In genomic region chr13:42039946-42040729, GRCh38 we compare ENCODE assay signal across 8 cellular contexts. TPM values are rescaled to one million over a fixed set of nuclear protein-coding genes. Genes with fewer than 3 reads are reported as not detected.
A peak's percentile ranks its signal among the peaks of the same experiment; 100 is the strongest.
DNase-seq lines count a peak whose midpoint lies in the region; ATAC-seq and TF ChIP-seq lines count a peak whose summit lies in the region.

No MANE protein-coding gene starts in this region.

- POLR2A ChIA-PET in RWPE1 (lab: Yijun Ruan, JAX; ENCODE audit: low non-redundant PET) = interaction anchor here (0.6 to 1.0 kb wide), 2 partner anchors 76 to 133 kb away, joined by 3 read pairs; no protein-coding TSS in a partner anchor

- H3K4me3 ChIP-seq in neuron (ENCODE audit: low read length) = peak overlapping the region; percentile 97

- H2AFZ ChIP-seq in neuron (ENCODE audit: low read depth, low read length) = peak overlapping the region; percentile 81

- DNase-seq in DMS79 (lab: John Stamatoyannopoulos, UW) (peak; percentile 41), HuH-7.5 (ENCODE audit: low spot score) (peak; percentile 89), RWPE1 (ENCODE audit: low spot score) (peak; percentile 95), activated gamma-delta T cell treated with Interleukin-2 at 50 U/mL for 16 hours (peak; percentile 84), foreskin keratinocyte (peak; percentile 49 to 75), stromal cell of bone marrow (ENCODE audit: low read depth) (peak; percentile 80)

- H3K4me1 ChIP-seq in foreskin keratinocyte (peaks cover 12% of the 10 kb centered on the region), neuron (ENCODE audit: insufficient read depth, low read length) (peaks cover 12% of the 10 kb centered on the region)

- no peaks in the 10 kb centered on the region for H3K27me3 ChIP-seq in foreskin keratinocyte
- H3K27me3 ChIP-seq in neuron (ENCODE audit: insufficient read depth, low read length) = no peaks in the 10 kb centered on the region

- no peaks in the 10 kb centered on the region for H3K36me3 ChIP-seq in neuron (ENCODE audit: insufficient read depth, low read length)

- H3K27ac ChIP-seq in RWPE1 (peak overlapping the region; percentile 98), foreskin keratinocyte (peak overlapping the region; percentile 82)

- CTCF ChIA-PET in RWPE1 (lab: Yijun Ruan, JAX) = interaction anchor here (0.5 kb wide), 1 partner anchor 46 kb away, joined by 3 read pairs; no protein-coding TSS in a partner anchor

- TF ChIP-seq CTCF in RWPE1 (conservative IDR thresholded peaks at IDR 0.05; ENCODE audit: low read depth) = no peak
- peak; percentile 28 for TF ChIP-seq CTCF in foreskin keratinocyte (conservative IDR thresholded peaks at IDR 0.05)

- ATAC-seq in GM21528 (IDR thresholded peaks at IDR 0.05; ENCODE audit: low FRiP score, unreplicated experiment) = peak; percentile 64
- ATAC-seq in foreskin keratinocyte = peak; percentile 65

- no peaks in the 10 kb centered on the region for H3K9me3 ChIP-seq in neuron (ENCODE audit: low read length)

RNA-seq across cellular contexts. Expression of gene DGKH, which starts 8.3 kb away (rescaled TPM):
- total RNA-seq in foreskin keratinocyte = 11.5 and 12.0 TPM in 2 replicates
- 2.9 TPM in 2 replicates for polyA plus RNA-seq in foreskin keratinocyte

Comparison
In these comparisons a context has a peak if more than half of its experiments do, and no peak if none do; other contexts are left out.
1. Peak in every context shown above with its lines: DNase-seq, ATAC-seq, H3K4me3 ChIP-seq and H3K27ac ChIP-seq.
2. DNase-seq: peak in every context shown above with its lines; median percentile 95 in RWPE1; 89 in HuH-7.5; 84 in activated gamma-delta T cell treated with Interleukin-2 at 50 U/mL for 16 hours; 80 in stromal cell of bone marrow; 62 in foreskin keratinocyte; 41 in DMS79.